Comparison of ENCODE assay signal across 8 cellular contexts in genomic region chr6:25027221-25027916, GRCh38.
A peak's percentile ranks its signal among the peaks of the same experiment; 100 is the strongest.
DNase-seq lines count a peak whose midpoint lies in the region; ATAC-seq and TF ChIP-seq lines count a peak whose summit lies in the region.

No MANE protein-coding gene starts in this region.

- DNase-seq in OCI-LY7 (ENCODE audit: low spot score) (no peak), NCI-H1930 (lab: John Stamatoyannopoulos, UW) (no peak), uterus (no peak), RWPE1 (ENCODE audit: low spot score) (no peak)
- DNase-seq in stimulated activated CD4-positive, alpha-beta T cell treated with anti-CD3 and anti-CD28 coated beads, TNF-alpha, amount 100 ng/mL, for 24 hours (ENCODE audit: low read depth in 3 of 3), result peak; percentile 34 to 76 (median 54)

- H3K9me2 ChIP-seq in OCI-LY7 (ENCODE audit: insufficient read depth, low read length), result no peaks in the 10 kb centered on the region

- H3K4me1 Mint-ChIP-seq in activated naive CD4-positive, alpha-beta T cell treated with anti-CD3 and anti-CD28 coated beads, Interleukin-2, amount 50 U/mL, for 24 hours, result peaks cover 45% of the 10 kb centered on the region

- intact Hi-C loops in OCI-LY7 (cut with micrococcal nuclease; ENCODE audit: unreplicated experiment) (loop anchor here (2.0 kb wide), 1 partner anchor 43 kb away; no protein-coding TSS in a partner anchor), uterus (cut with DNase I; ENCODE audit: low total_unique reads) (no loop called here)

- H4K20me1 ChIP-seq in OCI-LY7 (ENCODE audit: insufficient read depth, low read length), result no peaks in the 10 kb centered on the region

- no TSS peak for BruUV-seq in OCI-LY7 (replicated peaks; lab: Mats Ljungman, UMichigan)

- no peaks in the 10 kb centered on the region for H3K27me3 ChIP-seq in uterus

- ATAC-seq in HG02610 (IDR thresholded peaks at IDR 0.05; ENCODE audit: unreplicated experiment), result peak; percentile 89

- no peak overlapping the region for H2AFZ ChIP-seq in OCI-LY7 (ENCODE audit: low read length)

- no peaks in the 10 kb centered on the region for H3K9me3 ChIP-seq in OCI-LY7 (ENCODE audit: low read length)
- no peaks in the 10 kb centered on the region for H3K9me3 ChIP-seq in uterus

- CTCF ChIA-PET in OCI-LY7 (lab: Charles Lee; ENCODE audit: unreplicated experiment) (interaction anchor here (0.6 to 1.5 kb wide), 2 partner anchors 9 to 326 kb away, joined by 3 to 9 read pairs; no protein-coding TSS in a partner anchor), RWPE1 (lab: Yijun Ruan, JAX) (interaction anchor here (1.5 kb wide), 1 partner anchor 10 kb away, joined by 6 read pairs; no protein-coding TSS in a partner anchor)

- TF ChIP-seq CTCF in GM12875 (IDR thresholded peaks at IDR 0.05; ENCODE audit: borderline replicate concordance, insufficient read depth, low read depth, low read length), result peak; percentile 62
- 0 out of 2 replicates have a peak, but pooled peaks have one; percentile 22 for TF ChIP-seq CTCF in OCI-LY7 (conservative IDR thresholded peaks at IDR 0.05; ENCODE audit: low read length)
- no peak for TF ChIP-seq CTCF in uterus (IDR thresholded peaks at IDR 0.05)
- TF ChIP-seq CTCF in RWPE1 (conservative IDR thresholded peaks at IDR 0.05; ENCODE audit: low read depth), result no peak

- H3K79me2 ChIP-seq in OCI-LY7 (ENCODE audit: insufficient read depth, low read depth, low read length), result no peaks in the 10 kb centered on the region

- no peaks in the 10 kb centered on the region for H3K9me3 Mint-ChIP-seq in activated naive CD4-positive, alpha-beta T cell treated with anti-CD3 and anti-CD28 coated beads, Interleukin-2, amount 50 U/mL, for 24 hours

- no peak overlapping the region; the same call in 1 of the 2 replicates for H3K4me2 ChIP-seq in OCI-LY7 (ENCODE audit: low read length)

- H3K27ac ChIP-seq in OCI-LY7 (ENCODE audit: low read depth, low read length, poor library complexity, severe bottlenecking) (no peak overlapping the region), uterus (no peak overlapping the region), RWPE1 (no peak overlapping the region)

- H3K4me3 ChIP-seq in GM12875 (ENCODE audit: low read depth, low read length), result peak overlapping the region; percentile 8
- H3K4me3 ChIP-seq in OCI-LY7 (ENCODE audit: low read depth, low read length, poor library complexity, severe bottlenecking), result no peak overlapping the region
- H3K4me3 ChIP-seq in uterus, result no peak overlapping the region

- POLR2A ChIA-PET in OCI-LY7 (lab: Charles Lee) (interaction anchor here (0.5 to 2.8 kb wide), 12 partner anchors 8 to 1702 kb away, joined by 3 to 21 read pairs (median 4); no protein-coding TSS in a partner anchor), RWPE1 (lab: Yijun Ruan, JAX; ENCODE audit: low non-redundant PET) (no interaction called here)

- no peaks in the 10 kb centered on the region for H3K27me3 Mint-ChIP-seq in activated naive CD4-positive, alpha-beta T cell treated with anti-CD3 and anti-CD28 coated beads, Interleukin-2, amount 50 U/mL, for 24 hours

- no peak for TF ChIP-seq POLR2A in uterus (IDR thresholded peaks at IDR 0.05)

- peak overlapping the region; percentile 82 for H3K4me3 Mint-ChIP-seq in activated naive CD4-positive, alpha-beta T cell treated with anti-CD3 and anti-CD28 coated beads, Interleukin-2, amount 50 U/mL, for 24 hours

- H3K36me3 ChIP-seq in OCI-LY7 (ENCODE audit: insufficient read depth, low read length) (no peaks in the 10 kb centered on the region), uterus (no peaks in the 10 kb centered on the region)

- no peaks in the 10 kb centered on the region for H3K36me3 Mint-ChIP-seq in activated naive CD4-positive, alpha-beta T cell treated with anti-CD3 and anti-CD28 coated beads, Interleukin-2, amount 50 U/mL, for 24 hours

- peak overlapping the region; percentile 85 for H3K27ac Mint-ChIP-seq in activated naive CD4-positive, alpha-beta T cell treated with anti-CD3 and anti-CD28 coated beads, Interleukin-2, amount 50 U/mL, for 24 hours

- H3K4me1 ChIP-seq in OCI-LY7 (ENCODE audit: insufficient read depth, low read length, poor library complexity, severe bottlenecking) (peaks cover 17% of the 10 kb centered on the region), uterus (no peaks in the 10 kb centered on the region)

Comparison
In these comparisons a context has a peak if more than half of its experiments do, and no peak if none do; other contexts are left out.
1. CTCF ChIP-seq: peak in GM12875 (single experiment) and OCI-LY7 (single experiment); none in uterus (0 of 4) and RWPE1 (single experiment).
2. DNase-seq: peak in stimulated activated CD4-positive, alpha-beta T cell treated with anti-CD3 and anti-CD28 coated beads, TNF-alpha, amount 100 ng/mL, for 24 hours (3 of 3); none in OCI-LY7 (single experiment), NCI-H1930 (0 of 2), uterus (0 of 2) and RWPE1 (single experiment).